ENCODE assay signal across 1 cellular context in genomic region chr1:205225901-205226765, GRCh38.
TF ChIP-seq lines count a peak whose summit lies in the region.

No MANE protein-coding gene starts in this region.

TF ChIP-seq in K562, 482 proteins besides CTCF, POLR2A, EP300 and RAD21:
- TF ChIP-seq MLLT1 (IDR thresholded peaks at IDR 0.05) = no peak
- no peak for TF ChIP-seq ARID2 (IDR thresholded peaks at IDR 0.05)
- no peak for TF ChIP-seq ZBTB9 (CRISPR knock-in tag; IDR thresholded peaks at IDR 0.05)
- TF ChIP-seq KAT8 (IDR thresholded peaks at IDR 0.05; ENCODE audit: low read depth) = no peak
- TF ChIP-seq E2F4 (CRISPR knock-in tag; IDR thresholded peaks at IDR 0.05; ENCODE audit: low read depth) = 0 out of 2 replicates have a peak, but pooled peaks have one; percentile 14
